8 cellular contexts compared by ENCODE assay signal in genomic region chr6:8064638-8065518, GRCh38. TPM values are rescaled to one million over a fixed set of nuclear protein-coding genes. Genes with fewer than 3 reads are reported as not detected.
A peak's percentile ranks its signal among the peaks of the same experiment; 100 is the strongest.
DNase-seq lines count a peak whose midpoint lies in the region; ATAC-seq and TF ChIP-seq lines count a peak whose summit lies in the region.

No MANE protein-coding gene starts in this region.

- no peaks in the 10 kb centered on the region for H3K27me3 Mint-ChIP-seq in activated naive CD4-positive, alpha-beta T cell treated with anti-CD3 and anti-CD28 coated beads, Interleukin-2, amount 50 U/mL, for 24 hours
- no peaks in the 10 kb centered on the region for H3K27me3 Mint-ChIP-seq in activated CD4-positive, alpha-beta memory T cell treated with anti-CD3 and anti-CD28 coated beads for 36 hours

- H3K27ac ChIP-seq in hepatocyte, result peak overlapping the region; percentile 86

- no peak for DNase-seq in activated naive CD4-positive, alpha-beta T cell (lab: John Stamatoyannopoulos, UW)
- DNase-seq in activated CD4-positive, alpha-beta memory T cell treated with anti-CD3 and anti-CD28 coated beads for 36 hours, result peak; percentile 21
- peak; percentile 40 for DNase-seq in hepatocyte (ENCODE audit: low spot score)
- DNase-seq in stimulated activated naive CD8-positive, alpha-beta T cell treated with anti-CD3 and anti-CD28 coated beads, Interleukin-15, Interleukin-2, amounts not matched to agents 100 U/mL and 50 U/mL, for 24 hours, result peak; percentile 10
- no peak for DNase-seq in NCI-H146 treated with DMSO at 0.1 percent for 48 hours (lab: John Stamatoyannopoulos, UW; ENCODE audit: unreplicated experiment)
- no peak for DNase-seq in ecto neural progenitor cell (ENCODE audit: low spot score)
- no peak for DNase-seq in SIG-M5 treated with dmso at 0.1 percent for 504 hours (lab: John Stamatoyannopoulos, UW; ENCODE audit: unreplicated experiment)

- no peaks in the 10 kb centered on the region for H3K36me3 ChIP-seq in hepatocyte (replicated peaks; ENCODE audit: insufficient read depth, low read depth)

- peaks cover 17% of the 10 kb centered on the region for H3K4me1 ChIP-seq in hepatocyte (ENCODE audit: insufficient read depth)

- 79% methylated on average over 7 of the region's 7 CpGs for WGBS in hepatocyte (ENCODE audit: low lambda C conversion rate, missing lambda C conversion rate)

- H3K27me3 ChIP-seq in hepatocyte, result no peaks in the 10 kb centered on the region

- no peaks in the 10 kb centered on the region for H3K9me2 ChIP-seq in hepatocyte (replicated peaks; ENCODE audit: insufficient read depth)

- H3K27ac Mint-ChIP-seq in activated naive CD4-positive, alpha-beta T cell treated with anti-CD3 and anti-CD28 coated beads, Interleukin-2, amount 50 U/mL, for 24 hours, result peak overlapping the region; percentile 95
- peak overlapping the region; percentile 96 for H3K27ac Mint-ChIP-seq in activated CD4-positive, alpha-beta memory T cell treated with anti-CD3 and anti-CD28 coated beads for 36 hours

- no peak overlapping the region for H3K4me3 ChIP-seq in hepatocyte

- peak; percentile 13 for TF ChIP-seq CTCF in hepatocyte (IDR thresholded peaks at IDR 0.05; ENCODE audit: poor library complexity)

- H3K36me3 Mint-ChIP-seq in activated naive CD4-positive, alpha-beta T cell treated with anti-CD3 and anti-CD28 coated beads, Interleukin-2, amount 50 U/mL, for 24 hours, result peaks cover 12% of the 10 kb centered on the region
- H3K36me3 Mint-ChIP-seq in activated CD4-positive, alpha-beta memory T cell treated with anti-CD3 and anti-CD28 coated beads for 36 hours, result peaks cover 3% of the 10 kb centered on the region

- no peaks in the 10 kb centered on the region for H4K20me1 ChIP-seq in hepatocyte (ENCODE audit: insufficient read depth, poor library complexity, severe bottlenecking)

- POLR2A ChIA-PET in activated CD4-positive, alpha-beta memory T cell treated with anti-CD3 and anti-CD28 coated beads for 36 hours (lab: Charles Lee), result interaction anchor here (0.6 to 3.8 kb wide), 4 partner anchors 9 to 37 kb away, joined by 3 to 38 read pairs (median 3); partner anchors contain the start of gene EEF1E1

- peaks cover 31% of the 10 kb centered on the region for H3K4me1 Mint-ChIP-seq in activated naive CD4-positive, alpha-beta T cell treated with anti-CD3 and anti-CD28 coated beads, Interleukin-2, amount 50 U/mL, for 24 hours
- peaks cover 24% of the 10 kb centered on the region for H3K4me1 Mint-ChIP-seq in activated CD4-positive, alpha-beta memory T cell treated with anti-CD3 and anti-CD28 coated beads for 36 hours (ENCODE audit: low read depth)

- H3K4me2 ChIP-seq in hepatocyte, result peak overlapping the region; percentile 68

- no peaks in the 10 kb centered on the region for H3K9me3 ChIP-seq in hepatocyte (ENCODE audit: low read depth)

- peak overlapping the region; percentile 54 for H2AFZ ChIP-seq in hepatocyte

- peaks cover 13% of the 10 kb centered on the region for H3K79me2 ChIP-seq in hepatocyte

- H3K9me3 Mint-ChIP-seq in activated naive CD4-positive, alpha-beta T cell treated with anti-CD3 and anti-CD28 coated beads, Interleukin-2, amount 50 U/mL, for 24 hours, result no peaks in the 10 kb centered on the region
- no peaks in the 10 kb centered on the region for H3K9me3 Mint-ChIP-seq in activated CD4-positive, alpha-beta memory T cell treated with anti-CD3 and anti-CD28 coated beads for 36 hours

- no peak for ATAC-seq in stimulated activated naive CD8-positive, alpha-beta T cell treated with anti-CD3 and anti-CD28 coated beads, Interleukin-15, Interleukin-2, amounts not matched to agents 100 U/mL and 50 U/mL, for 24 hours

- CTCF ChIA-PET in activated CD4-positive, alpha-beta memory T cell treated with anti-CD3 and anti-CD28 coated beads for 36 hours (lab: Charles Lee), result interaction anchor here (0.6 to 2.8 kb wide), 3 partner anchors 37 to 154 kb away, joined by 3 to 19 read pairs (median 3); partner anchors contain the start of gene EEF1E1

- intact Hi-C loops in activated CD4-positive, alpha-beta memory T cell treated with anti-CD3 and anti-CD28 coated beads for 36 hours (cut with micrococcal nuclease), result loop anchor here (1.0 to 2.0 kb wide), 9 partner anchors 21 to 752 kb away; partner anchors contain the start of genes CAGE1, EEF1E1, RIOK1 and SLC35B3

- H3K4me3 Mint-ChIP-seq in activated naive CD4-positive, alpha-beta T cell treated with anti-CD3 and anti-CD28 coated beads, Interleukin-2, amount 50 U/mL, for 24 hours, result peak overlapping the region; percentile 96
- H3K4me3 Mint-ChIP-seq in activated CD4-positive, alpha-beta memory T cell treated with anti-CD3 and anti-CD28 coated beads for 36 hours, result peak overlapping the region; percentile 94

RNA-seq across cellular contexts. Expression of gene BLOC1S5, which starts 0.7 kb away (rescaled TPM):
- 10 to 100 TPM; 18.3 to 23.8 TPM for total RNA-seq in activated CD4-positive, alpha-beta memory T cell treated with anti-CD3 and anti-CD28 coated beads for 36 hours
- 17.6 and 21.5 TPM in 2 replicates for total RNA-seq in hepatocyte
- polyA plus RNA-seq in hepatocyte, result 9.9 and 16.8 TPM in 2 replicates

RNA-seq across cellular contexts. Expression of gene EEF1E1, which starts 37.5 kb away (rescaled TPM):
- total RNA-seq in activated CD4-positive, alpha-beta memory T cell treated with anti-CD3 and anti-CD28 coated beads for 36 hours, result 10 to 100 TPM; 60.9 to 62.5 TPM
- total RNA-seq in hepatocyte, result 36.5 and 47.8 TPM in 2 replicates
- polyA plus RNA-seq in hepatocyte, result 54.9 and 63.4 TPM in 2 replicates

Comparison
In these comparisons a context has a peak if more than half of its experiments do, and no peak if none do; other contexts are left out.
1. DNase-seq: peak in activated CD4-positive, alpha-beta memory T cell treated with anti-CD3 and anti-CD28 coated beads for 36 hours (single experiment), hepatocyte (single experiment) and stimulated activated naive CD8-positive, alpha-beta T cell treated with anti-CD3 and anti-CD28 coated beads, Interleukin-15, Interleukin-2, amounts not matched to agents 100 U/mL and 50 U/mL, for 24 hours (single experiment); none in activated naive CD4-positive, alpha-beta T cell (0 of 4), NCI-H146 treated with DMSO at 0.1 percent for 48 hours (single experiment), ecto neural progenitor cell (single experiment) and SIG-M5 treated with dmso at 0.1 percent for 504 hours (single experiment).